19 cellular contexts compared by ENCODE assay signal in the genomic region with DNA sequence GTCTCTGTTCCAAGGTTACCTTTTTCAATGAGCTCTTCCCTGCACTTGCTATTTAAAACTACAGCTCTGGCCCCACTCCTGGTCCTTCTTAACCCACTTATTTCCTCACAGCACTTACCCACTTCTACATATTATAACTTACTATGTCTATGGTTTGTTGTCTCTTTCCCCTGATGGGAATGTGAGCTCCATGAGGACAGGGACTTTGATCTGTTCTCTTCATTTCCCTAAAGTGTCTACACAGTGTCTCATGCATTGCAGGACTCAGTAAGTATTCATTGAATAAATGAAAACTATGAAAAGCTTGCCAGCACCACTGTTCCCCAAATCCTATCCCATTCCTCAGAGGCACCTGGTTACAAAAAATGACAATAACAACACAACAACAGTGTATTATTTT. TPM values are rescaled to one million over a fixed set of nuclear protein-coding genes. Genes with fewer than 3 reads are reported as not detected.
DNase-seq lines count a peak whose midpoint lies in the region; ATAC-seq and TF ChIP-seq lines count a peak whose summit lies in the region.
"Had no signal": no experiment of that assay in that cellular context is flagged by ENCODE, and none has a peak within 500 bp of the region (broad histone marks: within the 10 kb centered on the region; RNA-seq: fewer than 3 reads in every experiment).

No MANE protein-coding gene starts in this region.

- no peak for DNase-seq in activated B cell treated with CpG ODN at 0.5 μM for 24 hours
- DNase-seq in naive B cell, result no peak
- DNase-seq in mucosa of descending colon, result no peak
- no peak for DNase-seq in H9
- DNase-seq: AML-193; CD4-positive, CD25-positive, alpha-beta regulatory T cell; COR-L47; GDM1; GM23248; HCEC 1CT; NCI-H1436; NCI-H1930; NCI-H226; NCI-H524; SJCRH30 had no signal

- H4K91ac ChIP-seq in H9 (ENCODE audit: insufficient read length, low read depth, low read length), result no peak overlapping the region

- no peak overlapping the region for H2BK12ac ChIP-seq in H9 (ENCODE audit: insufficient read length, low read depth, low read length)

- CTCF ChIA-PET in activated B cell treated with CpG ODN at 0.5 μM for 24 hours (lab: Charles Lee), result interaction anchor here (1.4 kb wide), 1 partner anchor 10 kb away, joined by 10 read pairs; no protein-coding TSS in a partner anchor

- peaks cover 55% of the 10 kb centered on the region for H3K4me1 ChIP-seq in BLaER1
- H3K4me1 ChIP-seq in mucosa of descending colon (ENCODE audit: low read depth), result no peaks in the 10 kb centered on the region
- no peaks in the 10 kb centered on the region; the same call in 1 of the 2 replicates for H3K4me1 ChIP-seq in H9 (ENCODE audit: insufficient read depth, low read length)
- H3K4me1 ChIP-seq: SJCRH30 had no signal

- no peak overlapping the region for H3K9ac ChIP-seq in BLaER1
- no peak overlapping the region for H3K9ac ChIP-seq in H9 (ENCODE audit: extremely low read depth, insufficient read length, low read length)
- H3K9ac ChIP-seq: GM23248, KMS-11 had no signal

- no peaks in the 10 kb centered on the region for H3K79me2 ChIP-seq in H9 (ENCODE audit: insufficient read depth, low read length)

- peaks cover 53 to 68% (median 63%) of the 10 kb centered on the region in 3 donors for H3K4me1 Mint-ChIP-seq in IgD-negative memory B cell
- peaks cover 79% of the 10 kb centered on the region for H3K4me1 Mint-ChIP-seq in activated B cell treated with CpG ODN at 0.5 μM for 24 hours
- peaks cover 56 to 81% (median 73%) of the 10 kb centered on the region in 3 donors for H3K4me1 Mint-ChIP-seq in naive B cell
- H3K4me1 Mint-ChIP-seq in H9, result peaks cover 11% of the 10 kb centered on the region in 2 experiments

- H2AFZ ChIP-seq in H9 (ENCODE audit: low read length), result no peak overlapping the region
- H2AFZ ChIP-seq: GM23248 had no signal

- H3K27me3 Mint-ChIP-seq in IgD-negative memory B cell (no peaks in the 10 kb centered on the region), activated B cell treated with CpG ODN at 0.5 μM for 24 hours (no peaks in the 10 kb centered on the region), naive B cell (no peaks in the 10 kb centered on the region), H9 (ENCODE audit: low read depth) (no peaks in the 10 kb centered on the region)
- H3K27me3 Mint-ChIP-seq: CD4-positive, CD25-positive, alpha-beta regulatory T cell had no signal

- no peak overlapping the region for H2BK15ac ChIP-seq in H9 (ENCODE audit: low read depth, low read length)

- H3K27ac Mint-ChIP-seq in IgD-negative memory B cell, result peak overlapping the region in 2 of 3 donors; percentile 22 to 74
- H3K27ac Mint-ChIP-seq in activated B cell treated with CpG ODN at 0.5 μM for 24 hours, result peak overlapping the region; percentile 91
- H3K27ac Mint-ChIP-seq in naive B cell, result peak overlapping the region in 5 of 6 donors; percentile 41 to 96 (median 85)
- no peak overlapping the region for H3K27ac Mint-ChIP-seq in H9

- H4K8ac ChIP-seq in H9 (replicated peaks; ENCODE audit: insufficient read length, low read depth, low read length), result no peak overlapping the region

- ATAC-seq in activated B cell treated with CpG ODN at 0.5 μM for 24 hours (ENCODE audit: low read depth), result no peak
- no peak for ATAC-seq in naive B cell (ENCODE audit: low read depth in 2 of 2)
- no peak for ATAC-seq in mucosa of descending colon
- no peak for ATAC-seq in GM19467 (IDR thresholded peaks at IDR 0.05; ENCODE audit: unreplicated experiment)

- peak overlapping the region; percentile 1; the same call in 1 of the 2 replicates for H3K4me3 ChIP-seq in BLaER1
- no peak overlapping the region for H3K4me3 ChIP-seq in mucosa of descending colon
- H3K4me3 ChIP-seq: GM23248, SJCRH30 had no signal

- no peak overlapping the region for H3T11ph ChIP-seq in H9 (ENCODE audit: low read length)

- H2AK5ac ChIP-seq in H9 (ENCODE audit: insufficient read length, low read length), result no peak overlapping the region

- H4K5ac ChIP-seq in H9 (ENCODE audit: insufficient read length, low read depth, low read length), result no peak overlapping the region

- no peak overlapping the region for H2BK5ac ChIP-seq in H9 (ENCODE audit: insufficient read length, low read length)

- no peak overlapping the region for H3K18ac ChIP-seq in H9 (ENCODE audit: insufficient read length, low read depth, low read length)

- H3K9me3 Mint-ChIP-seq in IgD-negative memory B cell (peaks cover 4 to 9% (median 5%) of the 10 kb centered on the region in 3 donors), activated B cell treated with CpG ODN at 0.5 μM for 24 hours (peaks cover 6% of the 10 kb centered on the region), naive B cell (peaks cover 3 to 14% (median 7%) of the 10 kb centered on the region in 7 donors), H9 (peaks cover 7 to 15% of the 10 kb centered on the region in 2 experiments)

- no peaks in the 10 kb centered on the region for H3K36me3 Mint-ChIP-seq in IgD-negative memory B cell
- H3K36me3 Mint-ChIP-seq in activated B cell treated with CpG ODN at 0.5 μM for 24 hours (ENCODE audit: low read depth), result peaks cover 4% of the 10 kb centered on the region
- H3K36me3 Mint-ChIP-seq in naive B cell, result peaks cover 8 to 13% of the 10 kb centered on the region in 2 donors
- peaks cover 7 to 20% (median 7%) of the 10 kb centered on the region in 3 experiments for H3K36me3 Mint-ChIP-seq in H9 (ENCODE audit: insufficient read depth in 1 of 3, low read depth in 3 of 3)

- POLR2A ChIA-PET in activated B cell treated with CpG ODN at 0.5 μM for 24 hours (lab: Charles Lee), result interaction anchor here (0.6 to 3.8 kb wide), 5 partner anchors 19 to 608 kb away, joined by 3 to 37 read pairs (median 4); a partner anchor contains a TSS

- H3K4ac ChIP-seq in H9 (ENCODE audit: low read depth, low read length), result no peak overlapping the region

- intact Hi-C loops in activated B cell treated with CpG ODN at 0.5 μM for 24 hours (cut with micrococcal nuclease), result no loop called here
- intact Hi-C loops in mucosa of descending colon (cut with DNase I, micrococcal nuclease), result no loop called here

- H3K9me3 ChIP-seq in BLaER1, result peaks cover 13% of the 10 kb centered on the region; the same call in 1 of the 2 replicates
- H3K9me3 ChIP-seq in mucosa of descending colon, result no peaks in the 10 kb centered on the region
- no peaks in the 10 kb centered on the region for H3K9me3 ChIP-seq in H9 (ENCODE audit: control insufficient read depth, low read depth, low read length)
- H3K9me3 ChIP-seq: SJCRH30 had no signal

- peak overlapping the region; percentile 44; the same call in 1 of the 2 replicates for H3K27ac ChIP-seq in BLaER1
- H3K27ac ChIP-seq in H9 (ENCODE audit: insufficient read length, low read depth, low read length), result no peak overlapping the region
- H3K27ac ChIP-seq: GM23248, KMS-11, SJCRH30 had no signal

- H2BK20ac ChIP-seq in H9 (ENCODE audit: low read depth, low read length, poor library complexity, severe bottlenecking), result no peak overlapping the region

- no peaks in the 10 kb centered on the region for H3K23me2 ChIP-seq in H9 (ENCODE audit: insufficient read length, low read depth, low read length, poor library complexity, severe bottlenecking)

- H3K36me3 ChIP-seq in BLaER1, result no peaks in the 10 kb centered on the region
- H3K36me3 ChIP-seq in mucosa of descending colon (ENCODE audit: low read depth), result no peaks in the 10 kb centered on the region
- H3K36me3 ChIP-seq: SJCRH30 had no signal

- H3K14ac ChIP-seq in H9 (ENCODE audit: insufficient read depth, low read length), result no peak overlapping the region

- H3K56ac ChIP-seq in H9 (ENCODE audit: insufficient read length, low read depth, low read length), result no peak overlapping the region

- H2BK120ac ChIP-seq in H9 (ENCODE audit: low read depth, low read length, poor library complexity, severe bottlenecking), result no peak overlapping the region

- peak overlapping the region in 3 of 4 donors; percentile 34 to 56 (median 54) for H3K4me3 Mint-ChIP-seq in IgD-negative memory B cell
- peak overlapping the region; percentile 39 for H3K4me3 Mint-ChIP-seq in activated B cell treated with CpG ODN at 0.5 μM for 24 hours
- peak overlapping the region; percentile 28 to 86 (median 60) for H3K4me3 Mint-ChIP-seq in naive B cell
- H3K4me3 Mint-ChIP-seq in H9, result no peak overlapping the region

- H3K4me2 ChIP-seq in BLaER1 (peak overlapping the region; percentile 83), H9 (ENCODE audit: insufficient read depth, insufficient read length, low read length) (no peak overlapping the region)
- H3K4me2 ChIP-seq: KMS-11 had no signal

- TF ChIP-seq CTCF in activated B cell treated with CpG ODN at 0.5 μM for 24 hours (IDR thresholded peaks at IDR 0.05), result no peak
- TF ChIP-seq CTCF in mucosa of descending colon (IDR thresholded peaks at IDR 0.05), result no peak
- TF ChIP-seq CTCF in H9 (conservative IDR thresholded peaks at IDR 0.05), result no peak

- H3K23ac ChIP-seq in H9 (ENCODE audit: insufficient read length, low read depth, low read length), result no peak overlapping the region

- H4K20me1 ChIP-seq in BLaER1 (no peaks in the 10 kb centered on the region), H9 (ENCODE audit: control insufficient read depth, insufficient read depth, insufficient read length) (no peaks in the 10 kb centered on the region)

- H3K27me3 ChIP-seq in BLaER1 (no peaks in the 10 kb centered on the region), H9 (ENCODE audit: insufficient read depth, low read length) (no peaks in the 10 kb centered on the region)
- H3K27me3 ChIP-seq: SJCRH30 had no signal

- no peaks in the 10 kb centered on the region for H3K79me1 ChIP-seq in H9 (ENCODE audit: insufficient read depth, low read depth, low read length, poor library complexity, severe bottlenecking)

RNA-seq across cellular contexts. Expression of a gene that starts 18.3 kb away (rescaled TPM):
- polyA plus RNA-seq in IgD-negative memory B cell (26.8 TPM), naive B cell (ENCODE audit: low read depth in 6 of 6) (10 to 100 TPM; 10.0 to 28.9 (median 25.0) TPM)
- total RNA-seq in activated B cell treated with CpG ODN at 0.5 μM for 24 hours (14.9 and 15.9 TPM in 2 replicates), mucosa of descending colon (10 to 100 TPM; 10.7 to 17.8 (median 13.8) TPM), H9 (2021) (3.2 and 3.3 TPM in 2 replicates)

Comparison
In these comparisons a context has a peak if more than half of its experiments do, and no peak if none do; other contexts are left out.
1. H3K27ac Mint-ChIP-seq: peak in IgD-negative memory B cell (2 of 3), activated B cell treated with CpG ODN at 0.5 μM for 24 hours (single experiment) and naive B cell (5 of 6); none in H9 (0 of 3).
2. H3K4me3 Mint-ChIP-seq: peak in IgD-negative memory B cell (3 of 4), activated B cell treated with CpG ODN at 0.5 μM for 24 hours (single experiment) and naive B cell (8 of 8); none in H9 (0 of 2).